ENCODE assay signal across 1 cellular context in genomic region chr12:27810756-27811155, GRCh38.
TF ChIP-seq lines count a peak whose summit lies in the region.

No MANE protein-coding gene starts in this region.

TF ChIP-seq in SK-N-SH, 30 proteins besides CTCF, POLR2A, EP300 and RAD21 (continued from another document):
- no peak for TF ChIP-seq REST (IDR thresholded peaks at IDR 0.05; ENCODE audit: low read depth, low read length)
- TF ChIP-seq USF1 (IDR thresholded peaks at IDR 0.05; ENCODE audit: borderline replicate concordance, low read depth): no peak
